ENCODE assay signal across 8 cellular contexts in the genomic region with DNA sequence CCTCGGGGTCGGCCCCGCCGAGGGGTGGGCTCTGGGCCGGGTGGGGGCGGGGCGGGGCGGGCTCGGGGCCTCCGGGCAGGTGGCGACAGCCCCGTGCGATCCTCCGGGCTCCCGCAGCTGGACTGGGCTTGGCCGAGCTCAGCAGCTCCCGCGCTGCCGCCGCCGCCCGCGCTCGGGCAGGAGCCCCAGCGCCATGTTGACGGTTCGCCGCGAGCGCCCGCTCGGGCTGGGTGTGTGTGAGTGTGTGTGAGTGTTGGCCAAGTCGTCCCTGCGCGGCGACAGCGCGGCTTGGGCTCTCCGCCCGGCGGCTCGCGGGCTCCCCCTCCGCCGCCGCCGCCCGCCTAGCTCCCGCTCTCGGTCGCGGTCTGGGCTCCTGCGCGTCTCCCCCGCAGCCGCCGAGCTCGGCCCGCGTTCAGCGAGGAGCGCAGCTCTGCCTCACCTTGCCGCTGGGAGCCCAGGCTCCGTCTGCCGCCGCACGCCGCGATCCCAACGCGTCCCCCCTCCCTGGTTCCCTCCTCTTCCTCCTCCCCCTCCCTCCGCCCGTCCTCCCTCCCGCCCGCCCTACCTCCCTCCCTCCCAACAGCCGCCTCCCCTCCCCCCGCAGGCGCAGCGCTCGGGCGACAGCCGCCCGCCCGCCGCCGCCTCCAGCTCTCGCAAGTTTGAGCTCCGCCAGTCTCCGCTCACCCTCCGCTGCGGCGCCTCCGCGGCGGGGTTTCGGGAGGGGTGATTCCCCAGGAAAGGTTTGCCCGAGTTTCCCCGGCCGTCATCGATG. TPM values are rescaled to one million over a fixed set of nuclear protein-coding genes. Genes with fewer than 3 reads are reported as not detected.
DNase-seq lines count a peak whose midpoint lies in the region; ATAC-seq and TF ChIP-seq lines count a peak whose summit lies in the region.

A gene (minus strand): TSS at position 467 of the 772 bp plus-strand sequence. CDS start 20,029 bp downstream, outside the sequence.

- peak within 1 kb of the TSS; percentile 88 for H3K27ac Mint-ChIP-seq in activated naive CD8-positive, alpha-beta T cell treated with anti-CD3 and anti-CD28 coated beads, Interleukin-2, amount 50 U/mL, for 24 hours

- TF ChIP-seq CTCF in SU-DHL-6 (IDR thresholded peaks at IDR 0.05; ENCODE audit: insufficient read depth, low read length, poor library complexity, severe bottlenecking), result no peak

- H3K36me3 ChIP-seq in SU-DHL-6 (ENCODE audit: low read length), result no peaks in the 10 kb centered on the region

- peaks cover 24% of the 10 kb centered on the region for H3F3A ChIP-seq in SU-DHL-6 (ENCODE audit: insufficient read depth)

- H3K4me1 Mint-ChIP-seq in activated naive CD8-positive, alpha-beta T cell treated with anti-CD3 and anti-CD28 coated beads, Interleukin-2, amount 50 U/mL, for 24 hours, result peaks cover 33% of the 10 kb centered on the region

- no peak for TF ChIP-seq RAD21 in Ishikawa (IDR thresholded peaks at IDR 0.05; ENCODE audit: low read depth)

- peak within 1 kb of the TSS; percentile 100 for H3K27ac ChIP-seq in SU-DHL-6 (ENCODE audit: low read depth, low read length)

- DNase-seq in DMS 273 (lab: John Stamatoyannopoulos, UW; ENCODE audit: unreplicated experiment), result peak; percentile 87
- no peak for DNase-seq in DMS 273 treated with DMSO at 0.1 percent for 48 hours (lab: John Stamatoyannopoulos, UW)
- peak; percentile 75 for DNase-seq in activated naive CD8-positive, alpha-beta T cell treated with anti-CD3 and anti-CD28 coated beads, Interleukin-2, amount 50 U/mL, for 24 hours
- DNase-seq in left cardiac atrium, result peak; percentile 78
- peak; percentile 70 for DNase-seq in putamen (ENCODE audit: low spot score)
- DNase-seq in amniotic stem cell (lab: John Stamatoyannopoulos, UW), result no peak

- ATAC-seq in activated naive CD8-positive, alpha-beta T cell treated with anti-CD3 and anti-CD28 coated beads, Interleukin-2, amount 50 U/mL, for 24 hours, result peak; percentile 39
- peak; percentile 51 to 55 for ATAC-seq in left cardiac atrium

- no peak within 1 kb of the TSS for H2AFZ ChIP-seq in SU-DHL-6 (ENCODE audit: low read depth, low read length, severe bottlenecking)

- intact Hi-C loops in left cardiac atrium (cut with DNase I), result loop anchor here in 1 of 2 donors (5.0 to 10.0 kb wide), 4 partner anchors 85 to 363 kb away; no protein-coding TSS in a partner anchor

- no peaks in the 10 kb centered on the region for H3K9me3 Mint-ChIP-seq in activated naive CD8-positive, alpha-beta T cell treated with anti-CD3 and anti-CD28 coated beads, Interleukin-2, amount 50 U/mL, for 24 hours

- H3K9ac ChIP-seq in SU-DHL-6 (ENCODE audit: low read length), result peak within 1 kb of the TSS; percentile 72

- peaks cover 5% of the 10 kb centered on the region for H3K36me3 Mint-ChIP-seq in activated naive CD8-positive, alpha-beta T cell treated with anti-CD3 and anti-CD28 coated beads, Interleukin-2, amount 50 U/mL, for 24 hours (ENCODE audit: low read depth)

- H4K20me1 ChIP-seq in SU-DHL-6 (ENCODE audit: low read depth, low read length), result peaks cover 16% of the 10 kb centered on the region; the same call in 1 of the 2 replicates

- H3K27me3 Mint-ChIP-seq in activated naive CD8-positive, alpha-beta T cell treated with anti-CD3 and anti-CD28 coated beads, Interleukin-2, amount 50 U/mL, for 24 hours, result no peaks in the 10 kb centered on the region

- no peak for TF ChIP-seq EP300 in Ishikawa (IDR thresholded peaks at IDR 0.05; ENCODE audit: borderline replicate concordance)

- H3K9me2 ChIP-seq in SU-DHL-6 (replicated peaks; ENCODE audit: insufficient read depth, low read length), result no peaks in the 10 kb centered on the region

- H3K27me3 ChIP-seq in SU-DHL-6 (ENCODE audit: low read length), result no peaks in the 10 kb centered on the region

- peak within 1 kb of the TSS; percentile 73 for H3K4me3 ChIP-seq in SU-DHL-6 (ENCODE audit: insufficient read depth, low read length, poor library complexity, severe bottlenecking)

- peak within 1 kb of the TSS; percentile 86 for H3K4me3 Mint-ChIP-seq in activated naive CD8-positive, alpha-beta T cell treated with anti-CD3 and anti-CD28 coated beads, Interleukin-2, amount 50 U/mL, for 24 hours

- peak within 1 kb of the TSS; percentile 86 for H3K4me2 ChIP-seq in SU-DHL-6 (ENCODE audit: low read depth, low read length, poor library complexity, severe bottlenecking)

- H3K79me2 ChIP-seq in SU-DHL-6 (ENCODE audit: insufficient read depth, low read length), result peaks cover 33% of the 10 kb centered on the region

- H3K9me3 ChIP-seq in SU-DHL-6 (ENCODE audit: insufficient read depth, low read length), result no peaks in the 10 kb centered on the region

TF ChIP-seq in Ishikawa, 13 proteins besides CTCF, POLR2A, EP300 and RAD21:
- TF ChIP-seq YY1 (IDR thresholded peaks at IDR 0.05; ENCODE audit: low read depth) (peak; percentile 55), ZBTB7A (IDR thresholded peaks at IDR 0.05; ENCODE audit: low read depth) (peak; percentile 33; the same call in 1 of the 2 replicates), CREB1 (IDR thresholded peaks at IDR 0.05; ENCODE audit: low read depth) (no peak), TEAD4 (IDR thresholded peaks at IDR 0.05) (no peak), TAF1 (IDR thresholded peaks at IDR 0.05; ENCODE audit: low read depth) (peak; percentile 57; the same call in 1 of the 2 replicates)
- TF ChIP-seq, protein P1, sequence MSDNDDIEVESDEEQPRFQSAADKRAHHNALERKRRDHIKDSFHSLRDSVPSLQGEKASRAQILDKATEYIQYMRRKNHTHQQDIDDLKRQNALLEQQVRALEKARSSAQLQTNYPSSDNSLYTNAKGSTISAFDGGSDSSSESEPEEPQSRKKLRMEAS (IDR thresholded peaks at IDR 0.05), result no peak

RNA-seq across cellular contexts. Expression of the gene that starts here (rescaled TPM):
- 10 to 100 TPM; 10.8 to 21.6 TPM for total RNA-seq in left cardiac atrium

Comparison
In these comparisons a context has a peak if more than half of its experiments do, and no peak if none do; other contexts are left out.
1. DNase-seq: peak in DMS 273 (single experiment), activated naive CD8-positive, alpha-beta T cell treated with anti-CD3 and anti-CD28 coated beads, Interleukin-2, amount 50 U/mL, for 24 hours (single experiment), left cardiac atrium (single experiment) and putamen (single experiment); none in DMS 273 treated with DMSO at 0.1 percent for 48 hours (single experiment) and amniotic stem cell (single experiment).